In the genomic region with DNA sequence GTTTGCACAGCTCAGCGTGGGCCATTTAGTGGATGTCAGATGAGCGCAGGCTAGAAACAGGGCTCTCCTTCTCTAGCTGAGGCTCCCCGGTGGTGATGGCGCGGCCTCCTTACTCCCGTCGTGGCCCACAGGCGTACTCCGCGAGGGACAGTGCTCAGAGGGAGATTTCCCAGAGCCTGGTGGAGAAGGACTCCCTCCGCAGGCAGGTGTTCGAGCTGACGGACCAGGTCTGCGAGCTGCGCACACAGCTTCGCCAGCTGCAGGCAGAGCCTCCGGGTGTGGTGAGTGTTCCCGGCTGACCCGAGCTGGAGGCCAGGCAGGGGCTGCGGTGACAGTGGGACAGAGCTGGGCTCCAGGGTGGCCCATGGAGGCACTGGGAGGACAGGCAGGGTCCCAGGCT, we compare ENCODE assay signal across 17 cellular contexts. TPM values are rescaled to one million over a fixed set of nuclear protein-coding genes. Genes with fewer than 3 reads are reported as not detected.
"Had no signal": no experiment of that assay in that cellular context is flagged by ENCODE, and none has a peak within 500 bp of the region (broad histone marks: within the 10 kb centered on the region; RNA-seq: fewer than 3 reads in every experiment).

No MANE protein-coding gene starts in this region.

- H3K4me3 ChIP-seq: pancreas had no signal

- ATAC-seq: activated naive CD4-positive, alpha-beta T cell treated with anti-CD3 and anti-CD28 coated beads, Interleukin-2, amount 50 U/mL, for 72 hours; activated T-helper 17 cell treated with anti-CD3 and anti-CD28 coated beads, Interleukin-2, amount 50 U/mL, for 72 hours; foreskin keratinocyte; pancreas; T-helper 17 cell had no signal

- H3K9me3 ChIP-seq: heart left ventricle, pancreas, vagina had no signal

- H3K27ac ChIP-seq: foreskin keratinocyte, vagina had no signal

- H3K27ac Mint-ChIP-seq: activated naive CD4-positive, alpha-beta T cell treated with anti-CD3 and anti-CD28 coated beads, Interleukin-2, amount 50 U/mL, for 72 hours; dendritic cell treated with granulocyte-macrophage colony-stimulating factor and Interleukin-4, amounts not matched to agents 40 ng/mL and 50 ng/mL, for 4 days; T-helper 17 cell had no signal

- H3K4me3 Mint-ChIP-seq: activated T-helper 17 cell treated with anti-CD3 and anti-CD28 coated beads, Interleukin-2, amount 50 U/mL, for 72 hours; dendritic cell treated with granulocyte-macrophage colony-stimulating factor and Interleukin-4, amounts not matched to agents 40 ng/mL and 50 ng/mL, for 4 days; T-helper 17 cell had no signal

- H3K36me3 Mint-ChIP-seq: activated naive CD4-positive, alpha-beta T cell treated with anti-CD3 and anti-CD28 coated beads, Interleukin-2, amount 50 U/mL, for 72 hours had no signal

- DNase-seq: activated CD4-positive, alpha-beta T cell treated with anti-CD3 and anti-CD28 coated beads, Interleukin-2, amount 50 U/mL, for 1 hour; activated T-cell treated with anti-CD3 and anti-CD28 coated beads for 4 hours; amniotic stem cell; cerebellar nuclear complex; left ventricle myocardium superior; mesenchymal stem cell; pancreas; T-helper 17 cell had no signal

- H3K4me1 Mint-ChIP-seq: activated T-helper 17 cell treated with anti-CD3 and anti-CD28 coated beads, Interleukin-2, amount 50 U/mL, for 72 hours had no signal

- H3K9me3 Mint-ChIP-seq: activated naive CD4-positive, alpha-beta T cell treated with anti-CD3 and anti-CD28 coated beads, Interleukin-2, amount 50 U/mL, for 72 hours; activated T-helper 17 cell treated with anti-CD3 and anti-CD28 coated beads, Interleukin-2, amount 50 U/mL, for 72 hours; dendritic cell treated with granulocyte-macrophage colony-stimulating factor and Interleukin-4, amounts not matched to agents 40 ng/mL and 50 ng/mL, for 4 days; neural crest cell had no signal

- H3K27me3 ChIP-seq: pancreas, vagina had no signal

- H3K36me3 ChIP-seq: heart left ventricle, pancreas, vagina had no signal

RNA-seq across cellular contexts. Expression of a gene that starts 21.4 kb away (rescaled TPM):
- total RNA-seq: activated CD8-positive, alpha-beta memory T cell treated with anti-CD3 and anti-CD28 coated beads for 36 hours; activated T-helper 17 cell treated with anti-CD3 and anti-CD28 coated beads, Interleukin-2, amount 50 U/mL, for 72 hours; kidney epithelial cell; left ventricle myocardium superior; T-helper 17 cell had no signal
